Comparison of ENCODE assay signal across 11 cellular contexts in the genomic region with DNA sequence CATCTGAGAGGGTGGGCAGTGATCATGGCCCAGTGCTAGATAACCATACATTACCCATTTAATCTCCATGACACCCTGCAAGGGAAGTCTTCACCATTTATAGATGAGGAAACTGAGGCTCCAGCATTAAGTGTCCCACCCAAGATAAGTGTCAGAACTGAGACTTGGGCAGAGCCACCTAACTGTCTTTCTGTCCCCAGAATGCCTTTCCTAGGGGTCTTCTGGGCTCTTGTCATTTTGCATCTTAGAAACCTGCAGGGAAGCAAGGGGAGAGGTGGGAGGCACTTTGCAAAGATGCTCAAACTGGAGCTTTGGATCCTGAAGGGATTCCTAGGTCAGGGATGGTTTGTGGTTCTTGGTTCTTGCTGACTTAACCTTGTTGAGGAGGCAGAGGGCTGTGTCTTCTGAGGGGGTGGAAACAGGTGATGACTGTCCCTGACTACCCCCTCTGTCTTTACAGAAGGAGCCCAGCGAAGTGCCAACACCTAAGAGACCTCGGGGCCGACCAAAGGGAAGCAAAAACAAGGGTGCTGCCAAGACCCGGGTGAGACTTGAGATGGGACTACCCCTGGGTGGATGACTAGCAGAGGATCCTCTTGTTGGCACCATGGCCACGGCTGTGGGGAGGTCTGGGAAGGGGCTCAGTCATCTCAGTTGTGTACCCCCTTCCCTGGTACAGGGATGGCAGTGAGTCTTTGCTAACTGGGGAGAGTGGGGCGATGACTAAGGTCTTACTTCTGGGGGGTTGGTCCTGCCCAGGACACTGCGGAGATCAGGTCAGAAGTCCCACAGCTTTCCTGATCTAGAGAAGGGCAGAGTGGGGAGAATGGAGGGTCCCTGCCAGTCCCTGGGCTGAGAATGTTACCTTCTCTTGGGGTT.
DNase-seq lines count a peak whose midpoint lies in the region; ATAC-seq and TF ChIP-seq lines count a peak whose summit lies in the region.
"Had no signal": no experiment of that assay in that cellular context is flagged by ENCODE, and none has a peak within 500 bp of the region (broad histone marks: within the 10 kb centered on the region; RNA-seq: fewer than 3 reads in every experiment).

No MANE protein-coding gene starts in this region.

- H3K9me3 Mint-ChIP-seq in memory B cell: no peaks in the 10 kb centered on the region

- no peaks in the 10 kb centered on the region for H3K9me3 ChIP-seq in BLaER1 treated with 17β-estradiol and CSF1 and Interleukin-3, amounts not matched to agents 10 nM and 100 nM (replicated peaks in 1 of 11)
- H3K9me3 ChIP-seq: left lung had no signal

- no peak for ATAC-seq in memory B cell (ENCODE audit: low read depth)
- ATAC-seq in HG02678 (IDR thresholded peaks at IDR 0.05; ENCODE audit: unreplicated experiment): no peak
- ATAC-seq in HG03460 (IDR thresholded peaks at IDR 0.05; ENCODE audit: unreplicated experiment): no peak
- no peak for ATAC-seq in HG02884 (IDR thresholded peaks at IDR 0.05; ENCODE audit: unreplicated experiment)
- ATAC-seq: left lung had no signal

- peak overlapping the region; percentile 28 for H3K27ac Mint-ChIP-seq in memory B cell

- peak overlapping the region in 10 of 11 experiments; percentile 34 to 77 (median 66); a peak in 18 of 22 replicates for H3K27ac ChIP-seq in BLaER1 treated with 17β-estradiol and CSF1 and Interleukin-3, amounts not matched to agents 10 nM and 100 nM

- H3K4me3 Mint-ChIP-seq in memory B cell: no peak overlapping the region

- peak overlapping the region; percentile 71 to 99 (median 95) for H3K4me2 ChIP-seq in BLaER1 treated with 17β-estradiol and CSF1 and Interleukin-3, amounts not matched to agents 10 nM and 100 nM

- H3K4me1 Mint-ChIP-seq in memory B cell: peaks cover 33% of the 10 kb centered on the region

- no peaks in the 10 kb centered on the region for H3K27me3 ChIP-seq in BLaER1 treated with 17β-estradiol and CSF1 and Interleukin-3, amounts not matched to agents 10 nM and 100 nM
- H3K27me3 ChIP-seq: left lung had no signal

- H3K9ac ChIP-seq in BLaER1 treated with 17β-estradiol and CSF1 and Interleukin-3, amounts not matched to agents 10 nM and 100 nM: peak overlapping the region; percentile 37 to 100 (median 60); a peak in 21 of 22 replicates

- DNase-seq in GM20000 (ENCODE audit: low spot score) (peak; percentile 2), memory B cell (ENCODE audit: low spot score in 2 of 2) (no peak), NK-92 (lab: John Stamatoyannopoulos, UW; ENCODE audit: unreplicated experiment) (no peak)
- peak; percentile 57 for DNase-seq in activated CD8-positive, alpha-beta memory T cell treated with anti-CD3 and anti-CD28 coated beads, Interleukin-2, amount 50 U/mL, for 48 hours
- DNase-seq: GDM1 had no signal

- peaks cover 89 to 100% (median 95%) of the 10 kb centered on the region in 11 experiments; a peak in 21 of 22 replicates for H4K20me1 ChIP-seq in BLaER1 treated with 17β-estradiol and CSF1 and Interleukin-3, amounts not matched to agents 10 nM and 100 nM

- peaks cover 63 to 92% (median 88%) of the 10 kb centered on the region in 10 experiments for H3K4me1 ChIP-seq in BLaER1 treated with 17β-estradiol and CSF1 and Interleukin-3, amounts not matched to agents 10 nM and 100 nM

- TF ChIP-seq CTCF in GM20000 (IDR thresholded peaks at IDR 0.05; ENCODE audit: extremely low read depth, missing control alignments): no peak

- H3K36me3 ChIP-seq in BLaER1 treated with 17β-estradiol and CSF1 and Interleukin-3, amounts not matched to agents 10 nM and 100 nM: peaks cover 41 to 81% (median 75%) of the 10 kb centered on the region in 11 experiments

- H3K4me3 ChIP-seq in BLaER1 treated with 17β-estradiol and CSF1 and Interleukin-3, amounts not matched to agents 10 nM and 100 nM: peak overlapping the region in 4 of 10 experiments; percentile 29 to 37 (median 32); a peak in 6 of 20 replicates
- H3K4me3 ChIP-seq: left lung, skin epidermis had no signal

- H3K36me3 Mint-ChIP-seq in memory B cell: peaks cover 13% of the 10 kb centered on the region

- no peaks in the 10 kb centered on the region for H3K27me3 Mint-ChIP-seq in memory B cell

Comparison
In these comparisons a context has a peak if more than half of its experiments do, and no peak if none do; other contexts are left out.
1. DNase-seq: peak in GM20000 (single experiment) and activated CD8-positive, alpha-beta memory T cell treated with anti-CD3 and anti-CD28 coated beads, Interleukin-2, amount 50 U/mL, for 48 hours (single experiment); none in memory B cell (0 of 2) and NK-92 (single experiment).